In the genomic region with DNA sequence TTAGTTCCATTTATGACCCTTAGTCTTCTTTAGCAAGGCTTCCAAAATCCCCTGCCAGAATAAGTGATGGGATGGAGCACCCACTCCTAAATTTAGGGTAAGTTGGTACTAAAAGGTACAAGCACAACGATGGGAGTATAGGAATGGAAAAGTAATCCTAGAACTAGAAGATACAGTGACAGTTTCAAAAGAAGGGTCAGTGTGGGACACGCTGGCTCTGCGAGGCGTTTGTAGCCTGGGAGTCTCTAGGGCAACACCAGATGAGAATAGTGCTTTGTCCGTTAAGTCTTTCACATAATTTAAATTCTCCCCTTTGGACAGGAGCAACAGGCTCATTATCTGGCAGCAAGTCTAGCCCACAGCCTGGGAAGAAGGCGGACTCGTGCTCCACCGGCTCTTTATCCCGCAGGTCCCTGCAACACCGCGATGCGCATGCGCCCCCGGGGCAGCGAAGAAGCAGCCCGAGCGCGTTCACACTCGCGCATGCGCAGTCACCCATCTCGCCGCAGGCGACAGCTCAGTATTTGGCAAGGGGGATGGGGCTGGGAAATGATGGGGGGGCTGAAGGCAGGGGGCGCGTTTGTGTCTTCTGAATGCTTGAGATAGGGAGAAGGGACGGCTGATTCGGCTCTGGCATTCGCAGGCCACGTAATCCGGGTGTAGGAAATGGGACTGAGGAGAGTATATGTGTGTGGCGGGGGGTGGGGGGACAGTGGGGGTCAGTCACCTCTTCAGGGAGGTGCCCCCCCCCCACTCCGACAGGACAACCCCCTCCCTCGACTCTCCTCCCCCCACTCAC, we compare ENCODE assay signal across 8 cellular contexts. TPM values are rescaled to one million over a fixed set of nuclear protein-coding genes. Genes with fewer than 3 reads are reported as not detected.
DNase-seq lines count a peak whose midpoint lies in the region; FAIRE-seq and TF ChIP-seq lines count a peak whose summit lies in the region.

No MANE protein-coding gene starts in this region.

- CTCF ChIA-PET in activated naive CD4-positive, alpha-beta T cell treated with anti-CD3 and anti-CD28 coated beads for 36 hours (lab: Charles Lee) = interaction anchor here (0.7 to 1.0 kb wide), 3 partner anchors 18 to 106 kb away, joined by 3 to 6 read pairs (median 5); partner anchors contain the start of gene SLC35B1

- no peak for TF ChIP-seq CTCF in neutrophil (IDR thresholded peaks at IDR 0.05)

- H3K4me3 Mint-ChIP-seq in activated naive CD4-positive, alpha-beta T cell treated with anti-CD3 and anti-CD28 coated beads for 36 hours = peak overlapping the region; percentile 93

- H3K9me3 ChIP-seq in SJSA1 (replicated peaks) (no peaks in the 10 kb centered on the region; the same call in 1 of the 2 replicates), neutrophil (no peaks in the 10 kb centered on the region), subcutaneous abdominal adipose tissue (ENCODE audit: control insufficient read depth in 5 of 5, low read length in 5 of 5) (no peaks in the 10 kb centered on the region)

- peak; percentile 39; the same call in 1 of the 2 replicates for TF ChIP-seq POLR2A in H54 (IDR thresholded peaks at IDR 0.05; ENCODE audit: low read depth, low read length)

- DNase-seq in DMS79 treated with DMSO at 0.1 percent for 48 hours (lab: John Stamatoyannopoulos, UW) (peak; percentile 78), H54 (ENCODE audit: insufficient read length, low spot score) (peak; percentile 99), MV-4-11 (lab: John Stamatoyannopoulos, UW) (peak; percentile 85), SJSA1 (ENCODE audit: low read depth in 1 of 2, low spot score in 2 of 2) (peak; percentile 93 to 99), germinal center (ENCODE audit: low spot score) (peak; percentile 97)
- peak; percentile 96 for DNase-seq in activated naive CD4-positive, alpha-beta T cell treated with anti-CD3 and anti-CD28 coated beads for 36 hours

- no peaks in the 10 kb centered on the region for H3K27me3 ChIP-seq in SJSA1 (replicated peaks)
- no peaks in the 10 kb centered on the region for H3K27me3 ChIP-seq in neutrophil
- no peaks in the 10 kb centered on the region for H3K27me3 ChIP-seq in subcutaneous abdominal adipose tissue (ENCODE audit: control insufficient read depth in 5 of 5, insufficient read depth in 4 of 5, low read length in 5 of 5)

- intact Hi-C loops in activated naive CD4-positive, alpha-beta T cell treated with anti-CD3 and anti-CD28 coated beads for 36 hours (cut with micrococcal nuclease) = loop anchor here (1.0 to 10.0 kb wide), 6 partner anchors 31 to 377 kb away; partner anchors contain the start of genes FAM117A and ITGA3

- no peaks in the 10 kb centered on the region for H3K27me3 Mint-ChIP-seq in activated naive CD4-positive, alpha-beta T cell treated with anti-CD3 and anti-CD28 coated beads for 36 hours (ENCODE audit: low read depth)

- peaks cover 19% of the 10 kb centered on the region for H3K36me3 Mint-ChIP-seq in activated naive CD4-positive, alpha-beta T cell treated with anti-CD3 and anti-CD28 coated beads for 36 hours (ENCODE audit: low read depth)

- peak; percentile 64 for FAIRE-seq in H54 (lab: Jason Lieb, UNC)

- H3K27ac ChIP-seq in SJSA1 (peak overlapping the region; percentile 50), neutrophil (peak overlapping the region; percentile 98), subcutaneous abdominal adipose tissue (ENCODE audit: low read depth, low read length) (peak overlapping the region; percentile 96)

- H3K4me1 ChIP-seq in SJSA1 (replicated peaks) = peaks cover 16% of the 10 kb centered on the region
- H3K4me1 ChIP-seq in neutrophil (ENCODE audit: control insufficient read depth in 1 of 2, insufficient read depth in 1 of 2, low read depth in 1 of 2, low read length in 1 of 2) = peaks cover 24 to 38% of the 10 kb centered on the region in 2 experiments
- peaks cover 6 to 39% (median 34%) of the 10 kb centered on the region in 5 donors for H3K4me1 ChIP-seq in subcutaneous abdominal adipose tissue (ENCODE audit: control insufficient read depth in 5 of 5, insufficient read depth in 5 of 5, low read length in 5 of 5)

- peaks cover 44% of the 10 kb centered on the region for H3K4me1 Mint-ChIP-seq in activated naive CD4-positive, alpha-beta T cell treated with anti-CD3 and anti-CD28 coated beads for 36 hours (ENCODE audit: low read depth)

- H3K9ac ChIP-seq in subcutaneous abdominal adipose tissue (ENCODE audit: low read length in 5 of 5) = peak overlapping the region; percentile 69 to 94 (median 83)

- H3K36me3 ChIP-seq in SJSA1 (peaks cover 17% of the 10 kb centered on the region), neutrophil (peaks cover 4% of the 10 kb centered on the region), subcutaneous abdominal adipose tissue (ENCODE audit: control insufficient read depth in 5 of 5, insufficient read depth in 5 of 5, low read length in 5 of 5) (peaks cover 0 to 6% (median 3%) of the 10 kb centered on the region in 5 donors)

- H3K27ac Mint-ChIP-seq in activated naive CD4-positive, alpha-beta T cell treated with anti-CD3 and anti-CD28 coated beads for 36 hours = peak overlapping the region; percentile 95

- peaks cover 2% of the 10 kb centered on the region for H3K9me3 Mint-ChIP-seq in activated naive CD4-positive, alpha-beta T cell treated with anti-CD3 and anti-CD28 coated beads for 36 hours

- H3K4me3 ChIP-seq in SJSA1 (peak overlapping the region; percentile 52), neutrophil (ENCODE audit: low read depth in 1 of 2, low read length in 1 of 2) (peak overlapping the region; percentile 73 to 83), subcutaneous abdominal adipose tissue (ENCODE audit: low read depth in 1 of 5, low read length in 5 of 5) (peak overlapping the region; percentile 58 to 89 (median 77))

RNA-seq across cellular contexts. Expression of gene SPOP, which starts 0.6 kb away (rescaled TPM):
- 61.0 and 73.0 TPM in 2 replicates for total RNA-seq in SJSA1 (2014; rRNA removed; shearing (Covaris generic))
- total RNA-seq in activated naive CD4-positive, alpha-beta T cell treated with anti-CD3 and anti-CD28 coated beads for 36 hours = 10 to 100 TPM; 66.9 to 69.2 TPM

RNA-seq across cellular contexts. Expression of gene SLC35B1, which starts 30.4 kb away (rescaled TPM):
- total RNA-seq in SJSA1 (2014; rRNA removed; shearing (Covaris generic)) = 140 and 141 TPM in 2 replicates
- total RNA-seq in activated naive CD4-positive, alpha-beta T cell treated with anti-CD3 and anti-CD28 coated beads for 36 hours = 10 to 100 TPM; 35.3 to 39.5 TPM

Comparison
In these comparisons a context has a peak if more than half of its experiments do, and no peak if none do; other contexts are left out.
1. Peak in every context shown above with its lines: DNase-seq, H3K4me3 ChIP-seq and H3K27ac ChIP-seq.